11 cellular contexts compared by ENCODE assay signal in the genomic region with DNA sequence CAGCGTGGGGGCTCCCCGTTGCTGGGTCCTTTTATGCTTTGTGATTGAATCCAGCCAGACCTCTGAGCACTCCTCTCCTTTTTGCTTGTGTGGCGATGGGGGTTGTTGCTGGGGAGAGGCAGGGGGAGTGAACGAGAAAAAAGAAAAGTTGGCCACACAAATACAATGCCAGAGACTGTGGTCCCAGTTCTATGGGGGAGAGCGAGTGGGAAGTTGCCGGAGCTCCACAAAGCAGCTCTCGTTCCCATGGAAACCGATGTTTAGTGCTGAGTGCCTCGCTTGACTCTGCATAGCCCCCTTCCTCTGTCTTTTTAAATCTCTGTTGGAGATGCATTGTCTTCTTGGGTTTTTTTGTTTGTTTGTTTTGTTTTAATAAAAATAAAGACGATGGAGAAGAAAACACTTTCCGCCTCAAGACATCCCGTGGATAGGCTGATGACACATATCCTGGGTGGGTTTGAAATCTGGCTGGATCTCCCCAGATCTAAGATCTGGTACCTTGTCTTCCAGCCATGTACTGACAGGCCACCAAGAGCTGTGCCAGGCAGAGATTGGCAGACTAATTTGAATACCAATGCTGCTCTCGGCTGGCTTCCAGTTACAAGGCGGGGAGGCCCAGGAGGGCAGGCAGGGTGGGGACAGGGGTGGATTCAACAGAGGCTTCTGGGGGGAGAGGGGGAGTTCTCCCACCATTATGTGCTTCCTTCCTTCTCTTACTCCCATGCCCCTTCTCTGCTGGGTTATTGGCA.
DNase-seq lines count a peak whose midpoint lies in the region; TF ChIP-seq lines count a peak whose summit lies in the region.
"Had no signal": no experiment of that assay in that cellular context is flagged by ENCODE, and none has a peak within 500 bp of the region (broad histone marks: within the 10 kb centered on the region; RNA-seq: fewer than 3 reads in every experiment).

No MANE protein-coding gene starts in this region.

- H3K4me1 Mint-ChIP-seq in activated T-cell treated with anti-CD3 and anti-CD28 coated beads, Interleukin-2, amount 50 U/mL, for 24 hours (ENCODE audit: low read depth): peaks cover 5% of the 10 kb centered on the region

- peaks cover 72% of the 10 kb centered on the region for H3K27me3 Mint-ChIP-seq in activated T-cell treated with anti-CD3 and anti-CD28 coated beads, Interleukin-2, amount 50 U/mL, for 24 hours

- no peak for TF ChIP-seq POLR2A in esophagus muscularis mucosa (IDR thresholded peaks at IDR 0.05; ENCODE audit: low read depth)
- no peak for TF ChIP-seq POLR2A in lower leg skin (IDR thresholded peaks at IDR 0.05)
- TF ChIP-seq POLR2A in suprapubic skin (IDR thresholded peaks at IDR 0.05): no peak
- TF ChIP-seq POLR2A in breast epithelium (IDR thresholded peaks at IDR 0.05): no peak
- TF ChIP-seq POLR2A in Peyer's patch (IDR thresholded peaks at IDR 0.05): no peak

- H3K9me3 ChIP-seq in esophagus muscularis mucosa (no peaks in the 10 kb centered on the region), suprapubic skin (no peaks in the 10 kb centered on the region), breast epithelium (no peaks in the 10 kb centered on the region), Peyer's patch (no peaks in the 10 kb centered on the region)

- H3K27ac ChIP-seq in esophagus muscularis mucosa (replicated peaks in 1 of 4) (peak overlapping the region in 3 of 4 donors; percentile 10 to 58 (median 16)), suprapubic skin (peak overlapping the region; percentile 3), breast epithelium (no peak overlapping the region), Peyer's patch (no peak overlapping the region)
- H3K27ac ChIP-seq: parathyroid adenoma had no signal

- H3K27me3 ChIP-seq in esophagus muscularis mucosa (peaks cover 0 to 12% (median 0%) of the 10 kb centered on the region in 4 donors), suprapubic skin (no peaks in the 10 kb centered on the region), breast epithelium (no peaks in the 10 kb centered on the region), Peyer's patch (no peaks in the 10 kb centered on the region)

- no peaks in the 10 kb centered on the region for H3K36me3 Mint-ChIP-seq in activated T-cell treated with anti-CD3 and anti-CD28 coated beads, Interleukin-2, amount 50 U/mL, for 24 hours (ENCODE audit: low read depth)

- no peak for TF ChIP-seq EP300 in esophagus muscularis mucosa (IDR thresholded peaks at IDR 0.05)
- no peak for TF ChIP-seq EP300 in suprapubic skin (IDR thresholded peaks at IDR 0.05)

- TF ChIP-seq CTCF in esophagus muscularis mucosa (IDR thresholded peaks at IDR 0.05) (no peak), lower leg skin (IDR thresholded peaks at IDR 0.05) (no peak), suprapubic skin (IDR thresholded peaks at IDR 0.05) (no peak), breast epithelium (IDR thresholded peaks at IDR 0.05) (no peak), Peyer's patch (IDR thresholded peaks at IDR 0.05) (no peak)

- H3K4me3 ChIP-seq in esophagus muscularis mucosa: no peak overlapping the region
- no peak overlapping the region for H3K4me3 ChIP-seq in lower leg skin (ENCODE audit: low read depth, poor library complexity, severe bottlenecking)
- H3K4me3 ChIP-seq in suprapubic skin: no peak overlapping the region
- H3K4me3 ChIP-seq in breast epithelium: peak overlapping the region in 1 of 3 donors; percentile 4
- no peak overlapping the region for H3K4me3 ChIP-seq in Peyer's patch

- peaks cover 12 to 34% (median 24%) of the 10 kb centered on the region in 4 donors for H3K4me1 ChIP-seq in esophagus muscularis mucosa
- peaks cover 65% of the 10 kb centered on the region for H3K4me1 ChIP-seq in suprapubic skin
- H3K4me1 ChIP-seq in breast epithelium: no peaks in the 10 kb centered on the region
- no peaks in the 10 kb centered on the region for H3K4me1 ChIP-seq in Peyer's patch
- H3K4me1 ChIP-seq: parathyroid adenoma had no signal

- no peak overlapping the region for H3K27ac Mint-ChIP-seq in activated T-cell treated with anti-CD3 and anti-CD28 coated beads, Interleukin-2, amount 50 U/mL, for 24 hours

- intact Hi-C loops in esophagus muscularis mucosa (cut with DNase I) (no loop called here), lower leg skin (cut with DNase I; ENCODE audit: low total_unique reads) (no loop called here), breast epithelium (cut with DNase I; ENCODE audit: low total_unique reads) (loop anchor here (2.0 kb wide), 1 partner anchor 37 kb away; no protein-coding TSS in a partner anchor)

- DNase-seq in NCI-H748 (lab: John Stamatoyannopoulos, UW; ENCODE audit: unreplicated experiment): peak; percentile 84
- DNase-seq in esophagus muscularis mucosa (ENCODE audit: extremely low spot score): no peak
- DNase-seq in lower leg skin (ENCODE audit: low spot score in 2 of 2): peak; percentile 60 to 82
- DNase-seq in suprapubic skin (ENCODE audit: low spot score in 2 of 2): no peak
- no peak for DNase-seq in activated T-cell treated with anti-CD3 and anti-CD28 coated beads, Interleukin-2, amount 50 U/mL, for 24 hours
- DNase-seq in breast epithelium (ENCODE audit: low spot score in 2 of 2): no peak
- no peak for DNase-seq in Peyer's patch
- DNase-seq: activated T-cell treated with anti-CD3 and anti-CD28 coated beads, Interleukin-2, amount 50 U/mL, for 48 hours; NCI-H2081; stimulated activated naive CD4-positive, alpha-beta T cell had no signal

- no peak overlapping the region for H3K4me3 Mint-ChIP-seq in activated T-cell treated with anti-CD3 and anti-CD28 coated beads, Interleukin-2, amount 50 U/mL, for 24 hours

- no peaks in the 10 kb centered on the region for H3K9me3 Mint-ChIP-seq in activated T-cell treated with anti-CD3 and anti-CD28 coated beads, Interleukin-2, amount 50 U/mL, for 24 hours

- 38% methylated on average over 14 of the region's 14 CpGs for WGBS in esophagus muscularis mucosa
- 13 to 17% methylated on average over 14 of the region's 14 CpGs for WGBS in lower leg skin, 2 donors
- WGBS in suprapubic skin: 7% methylated on average over 14 of the region's 14 CpGs

- no peaks in the 10 kb centered on the region for H3K36me3 ChIP-seq in esophagus muscularis mucosa
- no peaks in the 10 kb centered on the region for H3K36me3 ChIP-seq in suprapubic skin
- H3K36me3 ChIP-seq in breast epithelium: no peaks in the 10 kb centered on the region
- H3K36me3 ChIP-seq in Peyer's patch: no peaks in the 10 kb centered on the region

Comparison
In these comparisons a context has a peak if more than half of its experiments do, and no peak if none do; other contexts are left out.
1. DNase-seq: peak in NCI-H748 (single experiment) and lower leg skin (2 of 2); none in esophagus muscularis mucosa (single experiment), suprapubic skin (0 of 2), activated T-cell treated with anti-CD3 and anti-CD28 coated beads, Interleukin-2, amount 50 U/mL, for 24 hours (single experiment), breast epithelium (0 of 2) and Peyer's patch (0 of 3).
2. H3K27ac ChIP-seq: peak in esophagus muscularis mucosa (3 of 4) and suprapubic skin (single experiment); none in breast epithelium (0 of 2) and Peyer's patch (0 of 4).